Comparison of ENCODE assay signal across 1 cellular context in the genomic region with DNA sequence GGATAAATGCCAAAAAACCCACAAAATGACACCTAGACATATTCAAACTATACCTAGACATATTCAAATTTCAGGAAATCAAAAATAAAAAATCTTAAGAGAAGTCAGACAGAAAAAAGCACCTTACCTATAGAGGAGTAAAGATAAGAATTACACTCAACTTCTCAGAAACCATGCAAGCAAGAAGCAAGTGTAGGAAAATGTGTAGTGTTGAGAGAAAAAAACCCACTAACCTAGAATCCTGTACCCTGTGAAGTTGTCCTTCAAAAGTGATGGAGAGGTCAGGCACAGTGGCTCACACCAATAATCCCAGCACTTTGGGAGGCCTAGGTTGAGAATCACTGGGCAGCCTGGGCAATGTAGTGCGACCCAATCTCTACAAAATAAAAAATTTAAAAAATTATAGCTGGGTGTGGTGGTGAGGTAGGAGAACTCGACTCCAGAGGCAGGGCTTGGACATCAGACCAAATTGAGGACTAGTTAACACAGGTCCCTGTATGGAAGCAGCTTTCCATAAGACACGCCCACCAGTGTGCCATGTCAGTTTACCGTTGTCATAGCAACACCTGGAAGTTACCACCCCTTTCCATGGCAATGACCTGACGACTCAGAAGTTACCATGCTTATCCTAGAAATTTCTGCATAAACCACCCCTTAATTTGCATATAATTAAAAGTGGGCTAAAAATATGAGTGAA.
A peak's percentile ranks its signal among the peaks of the same experiment; 100 is the strongest.
TF ChIP-seq lines count a peak whose summit lies in the region.

No MANE protein-coding gene starts in this region.

TF ChIP-seq in A549, 52 proteins besides CTCF, POLR2A, EP300 and RAD21:
- TF ChIP-seq, protein P1, sequence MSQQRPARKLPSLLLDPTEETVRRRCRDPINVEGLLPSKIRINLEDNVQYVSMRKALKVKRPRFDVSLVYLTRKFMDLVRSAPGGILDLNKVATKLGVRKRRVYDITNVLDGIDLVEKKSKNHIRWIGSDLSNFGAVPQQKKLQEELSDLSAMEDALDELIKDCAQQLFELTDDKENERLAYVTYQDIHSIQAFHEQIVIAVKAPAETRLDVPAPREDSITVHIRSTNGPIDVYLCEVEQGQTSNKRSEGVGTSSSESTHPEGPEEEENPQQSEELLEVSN (IDR thresholded peaks at IDR 0.05; ENCODE audit: borderline replicate concordance, low read depth), result no peak
- TF ChIP-seq RFX5 (IDR thresholded peaks at IDR 0.05), result peak; percentile 54; the same call in 1 of the 2 replicates
